In the genomic region with DNA sequence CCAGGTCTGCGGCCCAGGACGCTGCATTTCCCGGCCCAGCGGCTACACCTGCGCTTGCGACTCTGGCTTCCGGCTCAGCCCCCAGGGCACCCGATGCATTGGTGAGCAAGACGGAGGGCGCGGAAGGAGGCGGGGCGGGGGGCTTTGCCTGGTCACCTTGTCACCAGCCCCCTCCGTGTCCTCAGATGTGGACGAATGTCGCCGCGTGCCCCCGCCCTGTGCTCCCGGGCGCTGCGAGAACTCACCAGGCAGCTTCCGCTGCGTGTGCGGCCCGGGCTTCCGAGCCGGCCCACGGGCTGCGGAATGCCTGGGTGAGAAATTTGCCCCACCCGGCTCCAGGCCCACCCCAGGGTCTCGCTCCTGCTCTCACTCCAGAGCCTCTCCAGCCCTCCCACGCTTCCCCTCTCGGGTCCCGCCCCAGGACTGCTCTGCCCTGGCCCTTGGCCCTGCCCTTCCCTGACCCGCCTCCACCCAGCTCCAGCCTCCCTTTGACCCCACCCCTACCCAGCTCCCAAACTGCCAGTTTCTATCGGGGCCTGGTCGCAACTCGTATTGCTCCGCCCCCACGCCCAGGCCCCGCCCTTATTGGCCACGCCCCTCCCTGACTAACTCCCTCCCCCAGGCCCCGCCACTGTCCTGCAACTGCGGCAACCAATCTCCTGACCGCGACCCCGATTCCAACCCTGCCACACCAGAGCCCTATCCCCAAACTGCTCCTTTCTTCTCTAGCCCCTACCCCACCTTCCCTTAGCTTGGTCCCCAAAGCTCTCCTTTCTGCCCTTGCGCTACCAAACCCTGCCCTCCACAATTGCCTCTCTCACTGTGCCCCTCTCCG, we compare ENCODE assay signal across 1 cellular context.
TF ChIP-seq lines count a peak whose summit lies in the region.

No MANE protein-coding gene starts in this region.

TF ChIP-seq in H1, 55 proteins besides CTCF, POLR2A, EP300 and RAD21:
- no peak for TF ChIP-seq RBBP5 (IDR thresholded peaks at IDR 0.05; ENCODE audit: borderline replicate concordance, low read depth, low read length)
- no peak for TF ChIP-seq CHD1 (IDR thresholded peaks at IDR 0.05; ENCODE audit: low read depth, low read length)
- 0 out of 2 replicates have a peak, but pooled peaks have one; percentile 18 for TF ChIP-seq TAF1 (IDR thresholded peaks at IDR 0.05; ENCODE audit: low read depth, low read length)
- TF ChIP-seq SP1 (IDR thresholded peaks at IDR 0.05; ENCODE audit: low read depth, low read length): 0 out of 2 replicates have a peak, but pooled peaks have one; percentile 33
- no peak for TF ChIP-seq SIX5 (IDR thresholded peaks at IDR 0.05; ENCODE audit: low read depth, low read length)
- no peak for TF ChIP-seq CEBPB (IDR thresholded peaks at IDR 0.05; ENCODE audit: low read depth, low read length)
- TF ChIP-seq ZNF274 (IDR thresholded peaks at IDR 0.05; ENCODE audit: borderline replicate concordance, extremely low read depth, low read length): no peak
- no peak for TF ChIP-seq TCF12 (IDR thresholded peaks at IDR 0.05; ENCODE audit: low read depth, low read length)
- TF ChIP-seq KDM5A (IDR thresholded peaks at IDR 0.05; ENCODE audit: low read length): no peak
- TF ChIP-seq PHF8 (conservative IDR thresholded peaks at IDR 0.05; ENCODE audit: low read depth, low read length): no peak
- TF ChIP-seq, protein P1, sequence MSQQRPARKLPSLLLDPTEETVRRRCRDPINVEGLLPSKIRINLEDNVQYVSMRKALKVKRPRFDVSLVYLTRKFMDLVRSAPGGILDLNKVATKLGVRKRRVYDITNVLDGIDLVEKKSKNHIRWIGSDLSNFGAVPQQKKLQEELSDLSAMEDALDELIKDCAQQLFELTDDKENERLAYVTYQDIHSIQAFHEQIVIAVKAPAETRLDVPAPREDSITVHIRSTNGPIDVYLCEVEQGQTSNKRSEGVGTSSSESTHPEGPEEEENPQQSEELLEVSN (IDR thresholded peaks at IDR 0.05): peak; percentile 23; the same call in 1 of the 2 replicates
- TF ChIP-seq TBP (IDR thresholded peaks at IDR 0.05; ENCODE audit: low read depth, low read length): no peak
- 0 out of 4 replicates have a peak, but pooled peaks of 1 of the 2 experiments have one; percentile 31 for TF ChIP-seq SIN3A (conservative IDR thresholded peaks at IDR 0.05 in 1 of 2, IDR thresholded peaks at IDR 0.05 in 1 of 2; ENCODE audit: low read depth in 1 of 2, low read length in 2 of 2)
- no peak for TF ChIP-seq FOSL1 (IDR thresholded peaks at IDR 0.05; ENCODE audit: insufficient read depth, low read depth, low read length)
- no peak for TF ChIP-seq JUND (IDR thresholded peaks at IDR 0.05; ENCODE audit: low read length)
- no peak for TF ChIP-seq BACH1 (IDR thresholded peaks at IDR 0.05; ENCODE audit: low read length)
- peak; percentile 51; the same call in 1 of the 2 replicates for TF ChIP-seq EGR1 (IDR thresholded peaks at IDR 0.05; ENCODE audit: borderline replicate concordance, low read depth, low read length)
- no peak for TF ChIP-seq RNF2 (IDR thresholded peaks at IDR 0.05; ENCODE audit: borderline replicate concordance, low read depth, low read length, missing control alignments, poor library complexity, severe bottlenecking)
- TF ChIP-seq HDAC2 (IDR thresholded peaks at IDR 0.05; ENCODE audit: borderline replicate concordance in 1 of 2, low read depth in 2 of 2, low read length in 2 of 2): no peak
- no peak for TF ChIP-seq CHD2 (IDR thresholded peaks at IDR 0.05; ENCODE audit: low read length)
- no peak for TF ChIP-seq NRF1 (IDR thresholded peaks at IDR 0.05; ENCODE audit: low read depth, low read length)
- TF ChIP-seq, protein P2, sequence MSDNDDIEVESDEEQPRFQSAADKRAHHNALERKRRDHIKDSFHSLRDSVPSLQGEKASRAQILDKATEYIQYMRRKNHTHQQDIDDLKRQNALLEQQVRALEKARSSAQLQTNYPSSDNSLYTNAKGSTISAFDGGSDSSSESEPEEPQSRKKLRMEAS (IDR thresholded peaks at IDR 0.05): 0 out of 2 replicates have a peak, but pooled peaks have one; percentile 7
- no peak for TF ChIP-seq CBX8 (IDR thresholded peaks at IDR 0.05; ENCODE audit: borderline replicate concordance, low read depth, low read length)
- TF ChIP-seq CBX5 (IDR thresholded peaks at IDR 0.05; ENCODE audit: low read depth, low read length): no peak
TF ChIP-seq in H1: peak in this region for 6.
